14 cellular contexts compared by ENCODE assay signal in the genomic region with DNA sequence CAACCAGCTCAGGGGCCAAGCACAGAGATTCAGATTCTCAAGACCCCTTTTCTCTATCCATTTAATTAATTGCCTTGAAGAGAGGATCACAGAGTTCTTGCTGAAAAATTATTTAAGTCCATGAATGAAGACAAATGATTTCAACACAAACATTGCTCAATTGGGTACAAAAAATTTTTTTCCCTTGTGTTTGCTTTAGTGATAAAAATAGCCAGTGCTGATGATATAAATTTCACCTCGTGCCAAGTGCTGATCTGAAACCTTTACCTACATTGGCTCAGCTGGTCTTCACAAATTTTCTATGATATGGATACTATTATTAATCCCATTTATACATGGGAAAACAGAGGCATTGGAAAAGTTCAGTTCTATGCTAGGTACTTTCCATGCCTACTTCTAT.
A peak's percentile ranks its signal among the peaks of the same experiment; 100 is the strongest.
DNase-seq lines count a peak whose midpoint lies in the region; ATAC-seq, FAIRE-seq and TF ChIP-seq lines count a peak whose summit lies in the region.
"Had no signal": no experiment of that assay in that cellular context is flagged by ENCODE, and none has a peak within 500 bp of the region (broad histone marks: within the 10 kb centered on the region; RNA-seq: fewer than 3 reads in every experiment).

No MANE protein-coding gene starts in this region.

- H3K9me3 Mint-ChIP-seq in mesothelial cell of epicardium, result no peaks in the 10 kb centered on the region

- intact Hi-C loops in pancreas (cut with DNase I), result no loop called here

- H3K4me1 Mint-ChIP-seq in mesothelial cell of epicardium, result no peaks in the 10 kb centered on the region
- H3K4me1 Mint-ChIP-seq: CD4-positive, CD25-positive, alpha-beta regulatory T cell had no signal

- H3K9me3 ChIP-seq in pancreas, result no peaks in the 10 kb centered on the region
- H3K9me3 ChIP-seq: HAP-1 had no signal

- H3K4me3 Mint-ChIP-seq in mesothelial cell of epicardium, result no peak overlapping the region
- H3K4me3 Mint-ChIP-seq: CD4-positive, CD25-positive, alpha-beta regulatory T cell had no signal

- H3K27me3 Mint-ChIP-seq in mesothelial cell of epicardium (ENCODE audit: low read depth), result peaks cover 2% of the 10 kb centered on the region
- H3K27me3 Mint-ChIP-seq: CD4-positive, CD25-positive, alpha-beta regulatory T cell had no signal

- TF ChIP-seq CTCF in pancreas (IDR thresholded peaks at IDR 0.05), result no peak
- TF ChIP-seq CTCF in mesothelial cell of epicardium (IDR thresholded peaks at IDR 0.05; ENCODE audit: unreplicated experiment), result no peak

- peak; percentile 78 for DNase-seq in amniotic epithelial cell (ENCODE audit: low read depth)
- peak; percentile 8 for DNase-seq in fibroblast of gingiva (ENCODE audit: low read depth)
- no peak for DNase-seq in pancreas
- DNase-seq in DMS 273 (lab: John Stamatoyannopoulos, UW; ENCODE audit: unreplicated experiment), result no peak
- no peak for DNase-seq in AG08396 (ENCODE audit: low spot score)
- DNase-seq in mesothelial cell of epicardium (ENCODE audit: low spot score in 2 of 2, unreplicated experiment in 2 of 2), result no peak
- DNase-seq: 8988T; CD4-positive, CD25-positive, alpha-beta regulatory T cell; DMS 273 treated with DMSO at 0.1 percent for 48 hours had no signal

- no peaks in the 10 kb centered on the region for H3K36me3 ChIP-seq in pancreas
- H3K36me3 ChIP-seq: HAP-1 had no signal

- ATAC-seq in pancreas, result peak; percentile 68 to 84 (median 76)
- ATAC-seq in HG02884 (IDR thresholded peaks at IDR 0.05; ENCODE audit: unreplicated experiment), result no peak

- no peak overlapping the region for H3K27ac Mint-ChIP-seq in mesothelial cell of epicardium
- H3K27ac Mint-ChIP-seq: CD4-positive, CD25-positive, alpha-beta regulatory T cell had no signal

- no peak overlapping the region for H3K4me3 ChIP-seq in pancreas
- H3K4me3 ChIP-seq: BLaER1 treated with 17β-estradiol and CSF1 and Interleukin-3, amounts not matched to agents 10 nM and 100 nM; HAP-1 had no signal

- FAIRE-seq in islet of Langerhans (lab: Jason Lieb, UNC) (peak; percentile 99), pancreas (lab: Jason Lieb, UNC) (no peak)
- FAIRE-seq: H1 had no signal

- H3K27me3 ChIP-seq in pancreas, result no peaks in the 10 kb centered on the region
- H3K27me3 ChIP-seq: BLaER1 treated with 17β-estradiol and CSF1 and Interleukin-3, amounts not matched to agents 10 nM and 100 nM had no signal

- H3K36me3 Mint-ChIP-seq in mesothelial cell of epicardium, result no peaks in the 10 kb centered on the region
- H3K36me3 Mint-ChIP-seq: CD4-positive, CD25-positive, alpha-beta regulatory T cell had no signal

- H3K27ac ChIP-seq in pancreas, result no peak overlapping the region
- H3K27ac ChIP-seq: BLaER1 treated with 17β-estradiol and CSF1 and Interleukin-3, amounts not matched to agents 10 nM and 100 nM had no signal

- WGBS in pancreas, 2 donors, result 6 to 8% methylated on average over 1 of the region's 1 CpG

- H3K4me1 ChIP-seq in pancreas, result peaks cover 0 to 8% (median 7%) of the 10 kb centered on the region in 3 donors
- H3K4me1 ChIP-seq: HAP-1 had no signal

Comparison
In these comparisons a context has a peak if more than half of its experiments do, and no peak if none do; other contexts are left out.
1. DNase-seq: peak in amniotic epithelial cell (single experiment) and fibroblast of gingiva (single experiment); none in pancreas (0 of 6), DMS 273 (single experiment), AG08396 (single experiment) and mesothelial cell of epicardium (0 of 2).